In the genomic region with DNA sequence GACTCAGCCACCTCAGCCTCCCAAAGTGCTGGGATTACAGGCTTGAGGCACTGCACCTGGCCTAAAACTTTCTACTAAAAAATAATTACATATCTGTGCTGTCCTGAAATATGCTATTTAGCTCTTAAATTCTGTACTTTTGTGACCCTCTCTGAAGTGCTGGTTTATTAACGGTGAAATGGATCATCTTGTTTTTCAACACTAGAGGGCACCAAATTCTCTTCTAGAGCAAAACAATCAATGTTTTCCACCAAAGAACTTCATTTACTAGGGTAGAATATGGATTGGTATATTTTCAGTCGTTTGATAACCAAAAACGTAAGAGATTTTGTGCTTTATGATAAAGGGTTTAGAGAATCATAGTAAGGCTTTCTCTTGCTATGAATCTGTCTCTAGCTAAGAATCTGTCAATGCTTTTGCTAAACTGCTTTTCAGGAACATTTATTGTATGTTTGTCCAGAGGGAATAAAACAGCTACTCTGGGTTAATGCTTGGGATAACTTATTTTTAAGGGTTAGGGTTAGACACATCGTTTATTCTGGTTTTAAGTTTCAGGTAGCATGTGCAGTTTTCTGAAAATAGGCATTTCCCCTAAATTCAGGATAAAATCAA, we compare ENCODE assay signal across 9 cellular contexts.
DNase-seq lines count a peak whose midpoint lies in the region; ATAC-seq and TF ChIP-seq lines count a peak whose summit lies in the region.
"Had no signal": no experiment of that assay in that cellular context is flagged by ENCODE, and none has a peak within 500 bp of the region (broad histone marks: within the 10 kb centered on the region; RNA-seq: fewer than 3 reads in every experiment).

No MANE protein-coding gene starts in this region.

- no peaks in the 10 kb centered on the region for H3K36me3 Mint-ChIP-seq in Calu3 (ENCODE audit: insufficient read depth, unreplicated experiment)
- peaks cover 3% of the 10 kb centered on the region for H3K36me3 Mint-ChIP-seq in glutamatergic neuron (ENCODE audit: unreplicated experiment)
- H3K36me3 Mint-ChIP-seq in activated CD4-positive, alpha-beta memory T cell treated with anti-CD3 and anti-CD28 coated beads, Interleukin-2, amount 10 ng/mL, durations not matched to agents 7 days and 5 days (ENCODE audit: low read depth): no peaks in the 10 kb centered on the region

- WGBS in thyroid gland, 2 donors: 5 to 7% methylated on average over 4 of the region's 4 CpGs

- peak; percentile 32 for TF ChIP-seq CTCF in Calu3 (IDR thresholded peaks at IDR 0.05; ENCODE audit: unreplicated experiment)
- peak; percentile 81 for TF ChIP-seq CTCF in glutamatergic neuron (IDR thresholded peaks at IDR 0.05; ENCODE audit: partially characterized antibody, unreplicated experiment)
- TF ChIP-seq CTCF in thyroid gland (IDR thresholded peaks at IDR 0.05): peak in 4 of 6 experiments; percentile 17 to 74 (median 66)

- H3K27ac Mint-ChIP-seq in Calu3 (ENCODE audit: unreplicated experiment) (no peak overlapping the region), glutamatergic neuron (ENCODE audit: unreplicated experiment) (no peak overlapping the region)
- no peak overlapping the region for H3K27ac Mint-ChIP-seq in activated CD4-positive, alpha-beta memory T cell treated with anti-CD3 and anti-CD28 coated beads, Interleukin-2, amount 10 ng/mL, durations not matched to agents 7 days and 5 days

- H3K9me3 Mint-ChIP-seq in Calu3 (ENCODE audit: low read depth, unreplicated experiment): no peaks in the 10 kb centered on the region
- H3K9me3 Mint-ChIP-seq in glutamatergic neuron (ENCODE audit: unreplicated experiment): peaks cover 1% of the 10 kb centered on the region
- H3K9me3 Mint-ChIP-seq in activated CD4-positive, alpha-beta memory T cell treated with anti-CD3 and anti-CD28 coated beads, Interleukin-2, amount 10 ng/mL, durations not matched to agents 7 days and 5 days: no peaks in the 10 kb centered on the region

- no peaks in the 10 kb centered on the region for H3K27me3 Mint-ChIP-seq in Calu3 (ENCODE audit: unreplicated experiment)
- peaks cover 2% of the 10 kb centered on the region for H3K27me3 Mint-ChIP-seq in glutamatergic neuron (ENCODE audit: unreplicated experiment)
- H3K27me3 Mint-ChIP-seq in activated CD4-positive, alpha-beta memory T cell treated with anti-CD3 and anti-CD28 coated beads, Interleukin-2, amount 10 ng/mL, durations not matched to agents 7 days and 5 days: no peaks in the 10 kb centered on the region

- CTCF ChIA-PET in Calu3 (lab: Charles Lee): interaction anchor here (0.8 to 2.5 kb wide), 3 partner anchors 366 to 595 kb away, joined by 5 to 14 read pairs (median 7); no protein-coding TSS in a partner anchor
- CTCF ChIA-PET in activated CD4-positive, alpha-beta memory T cell treated with anti-CD3 and anti-CD28 coated beads, Interleukin-2, amount 10 ng/mL, durations not matched to agents 7 days and 5 days (lab: Charles Lee): interaction anchor here (0.7 to 1.8 kb wide), 4 partner anchors 10 to 383 kb away, joined by 3 to 7 read pairs (median 4); no protein-coding TSS in a partner anchor

- H3K27me3 ChIP-seq in thyroid gland: no peaks in the 10 kb centered on the region
- H3K27me3 ChIP-seq: SJSA1 had no signal

- intact Hi-C loops in Calu3 (cut with micrococcal nuclease; ENCODE audit: unreplicated experiment) (loop anchor here (1.0 to 10.0 kb wide), 3 partner anchors 156 to 383 kb away; no protein-coding TSS in a partner anchor), thyroid gland (cut with DNase I) (loop anchor here (10.0 kb wide), 1 partner anchor 386 kb away; no protein-coding TSS in a partner anchor)

- no peak overlapping the region for H3K27ac ChIP-seq in thyroid gland
- H3K27ac ChIP-seq: SJSA1 had no signal

- no peak overlapping the region for H3K4me3 ChIP-seq in Jurkat, Clone E6-1 (ENCODE audit: low read length)
- no peak overlapping the region for H3K4me3 ChIP-seq in thyroid gland (replicated peaks in 1 of 3)
- H3K4me3 ChIP-seq: SJSA1 had no signal

- peaks cover 0 to 4% of the 10 kb centered on the region in 2 donors for H3K4me1 ChIP-seq in thyroid gland
- H3K4me1 ChIP-seq: SJSA1 had no signal

- TF ChIP-seq POLR2A in thyroid gland (IDR thresholded peaks at IDR 0.05): no peak

- POLR2A ChIA-PET in activated CD4-positive, alpha-beta memory T cell treated with anti-CD3 and anti-CD28 coated beads, Interleukin-2, amount 10 ng/mL, durations not matched to agents 7 days and 5 days (lab: Charles Lee): no interaction called here

- no TSS peak for BruUV-seq in Calu3 (replicated peaks; lab: Mats Ljungman, UMichigan)

- ATAC-seq in GM19395 (IDR thresholded peaks at IDR 0.05; ENCODE audit: unreplicated experiment) (peak; percentile 78), GM21737 (IDR thresholded peaks at IDR 0.05; ENCODE audit: unreplicated experiment) (no peak)

- H3K4me1 Mint-ChIP-seq in Calu3 (ENCODE audit: low read depth, unreplicated experiment) (peaks cover 8% of the 10 kb centered on the region), glutamatergic neuron (ENCODE audit: low read depth, unreplicated experiment) (peaks cover 3% of the 10 kb centered on the region)
- no peaks in the 10 kb centered on the region for H3K4me1 Mint-ChIP-seq in activated CD4-positive, alpha-beta memory T cell treated with anti-CD3 and anti-CD28 coated beads, Interleukin-2, amount 10 ng/mL, durations not matched to agents 7 days and 5 days

- no peak for DNase-seq in Calu3
- DNase-seq in Jurkat, Clone E6-1 (ENCODE audit: low read depth, low spot score): peak; percentile 28
- peak; percentile 39 for DNase-seq in SKM-1 treated with dmso at 0.1 percent for 144 hours (lab: John Stamatoyannopoulos, UW; ENCODE audit: unreplicated experiment)
- no peak for DNase-seq in glutamatergic neuron
- DNase-seq in thyroid gland: no peak
- no peak for DNase-seq in activated CD4-positive, alpha-beta memory T cell treated with anti-CD3 and anti-CD28 coated beads, Interleukin-2, amount 10 ng/mL, durations not matched to agents 7 days and 5 days

- H3K4me3 Mint-ChIP-seq in Calu3 (ENCODE audit: low read depth, unreplicated experiment): no peak overlapping the region
- no peak overlapping the region for H3K4me3 Mint-ChIP-seq in glutamatergic neuron (ENCODE audit: unreplicated experiment)
- H3K4me3 Mint-ChIP-seq in activated CD4-positive, alpha-beta memory T cell treated with anti-CD3 and anti-CD28 coated beads, Interleukin-2, amount 10 ng/mL, durations not matched to agents 7 days and 5 days: no peak overlapping the region

- H3K36me3 ChIP-seq in thyroid gland: no peaks in the 10 kb centered on the region
- H3K36me3 ChIP-seq: SJSA1 had no signal

- H3K9me3 ChIP-seq in thyroid gland: no peaks in the 10 kb centered on the region

Comparison
In these comparisons a context has a peak if more than half of its experiments do, and no peak if none do; other contexts are left out.
1. DNase-seq: peak in Jurkat, Clone E6-1 (single experiment) and SKM-1 treated with dmso at 0.1 percent for 144 hours (single experiment); none in Calu3 (single experiment), glutamatergic neuron (single experiment), thyroid gland (0 of 2) and activated CD4-positive, alpha-beta memory T cell treated with anti-CD3 and anti-CD28 coated beads, Interleukin-2, amount 10 ng/mL, durations not matched to agents 7 days and 5 days (single experiment).
2. Peak in every context shown above with its lines, with median percentiles within 50 percentile points of each other: CTCF ChIP-seq.